Comparison of ENCODE assay signal across 2 cellular contexts in the genomic region with DNA sequence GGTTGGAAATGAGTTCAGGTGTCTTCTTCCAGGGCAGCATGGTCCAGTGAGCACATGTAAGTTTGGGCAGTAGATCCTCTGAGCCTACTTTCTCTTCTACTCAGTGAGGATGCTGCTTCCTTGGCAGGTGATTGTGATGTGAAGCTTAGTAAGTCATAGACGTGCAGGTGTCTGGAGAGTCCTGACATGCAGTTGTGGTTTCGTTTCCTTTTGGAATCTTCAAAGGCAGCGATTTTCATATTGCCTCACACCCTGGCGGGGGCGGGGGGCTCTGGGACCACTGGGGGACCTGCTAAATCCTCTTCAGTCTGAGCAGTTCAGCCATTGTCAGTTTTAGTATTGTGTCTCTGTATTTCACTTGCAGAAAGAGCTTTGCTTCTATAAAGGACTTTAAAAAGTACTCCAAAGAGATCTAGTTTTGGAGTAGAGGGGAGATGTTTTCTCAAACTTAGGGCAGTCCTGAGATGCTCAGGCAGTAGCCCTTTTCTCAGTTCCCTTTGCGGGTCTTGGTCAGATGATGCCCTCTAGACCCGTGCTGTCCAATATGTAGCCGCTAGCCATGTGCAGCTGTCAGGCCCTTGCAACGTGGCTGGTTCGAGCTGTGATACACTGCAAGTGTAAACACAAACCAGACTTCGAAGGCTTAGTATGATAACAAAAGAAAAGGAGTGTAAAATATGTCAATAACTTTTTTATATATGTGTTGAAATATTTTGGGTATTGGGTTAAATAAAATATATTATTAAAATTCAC.
TF ChIP-seq lines count a peak whose summit lies in the region.

No MANE protein-coding gene starts in this region.

TF ChIP-seq in GM12891, 5 proteins besides CTCF, POLR2A, EP300 and RAD21:
- 0 out of 2 replicates have a peak, but pooled peaks have one; percentile 19 for TF ChIP-seq POLR2AphosphoS5 (IDR thresholded peaks at IDR 0.05; ENCODE audit: low read depth, low read length)
- TF ChIP-seq PAX5 (IDR thresholded peaks at IDR 0.05; ENCODE audit: insufficient read depth, low read length, severe bottlenecking), result no peak
- peak; percentile 60 for TF ChIP-seq SPI1 (IDR thresholded peaks at IDR 0.05; ENCODE audit: low read depth, low read length)

TF ChIP-seq in K562, 482 proteins besides CTCF, POLR2A, EP300 and RAD21:
- TF ChIP-seq PRMT5 (CRISPR knock-in tag; IDR thresholded peaks at IDR 0.05) (no peak), POLR2AphosphoS5 (IDR thresholded peaks at IDR 0.05; ENCODE audit: control insufficient read depth, insufficient read depth, low read depth, low read length) (0 out of 2 replicates have a peak, but pooled peaks have one; percentile 1)
